8 cellular contexts compared by ENCODE assay signal in the genomic region with DNA sequence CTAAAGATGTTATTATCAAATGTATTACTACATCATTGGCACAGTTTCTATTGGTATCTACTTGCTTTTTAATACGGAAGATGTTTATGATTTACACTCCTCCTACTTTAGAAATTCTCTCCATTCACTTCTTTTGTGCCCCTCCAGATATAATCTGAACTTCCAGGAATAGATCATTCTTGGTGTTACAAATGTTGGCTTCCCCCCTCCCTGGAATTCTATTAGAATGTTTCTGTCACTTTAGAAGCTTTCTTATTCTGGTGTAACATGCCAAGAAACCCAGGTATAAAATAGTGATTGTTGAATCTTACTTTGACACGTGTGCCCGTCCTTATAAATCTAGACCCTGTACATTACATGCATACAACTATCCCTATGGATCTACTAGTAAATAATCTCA.
A peak's percentile ranks its signal among the peaks of the same experiment; 100 is the strongest.
DNase-seq lines count a peak whose midpoint lies in the region; ATAC-seq and TF ChIP-seq lines count a peak whose summit lies in the region.

No MANE protein-coding gene starts in this region.

- H3K4me3 Mint-ChIP-seq in nephron: peak overlapping the region; percentile 99

- H3K36me3 ChIP-seq in KMS-11 (ENCODE audit: insufficient read depth): no peaks in the 10 kb centered on the region

- peak overlapping the region in 2 of 3 experiments; percentile 62 to 99 for H3K27ac Mint-ChIP-seq in nephron

- TF ChIP-seq CTCF in C4-2B (conservative IDR thresholded peaks at IDR 0.05) (no peak), KMS-11 (conservative IDR thresholded peaks at IDR 0.05; ENCODE audit: low read depth, low read length) (no peak), choroid plexus epithelial cell (conservative IDR thresholded peaks at IDR 0.05; ENCODE audit: low read depth, low read length) (no peak), nephron (IDR thresholded peaks at IDR 0.05; ENCODE audit: unreplicated experiment in 3 of 3) (no peak)

- no peak for ATAC-seq in GM21737 (IDR thresholded peaks at IDR 0.05; ENCODE audit: unreplicated experiment)

- H3K4me3 ChIP-seq in KMS-11 (IDR thresholded peaks at IDR 0.05; ENCODE audit: insufficient read depth, low read depth, low read length): no peak overlapping the region
- peak overlapping the region; percentile 96 for H3K4me3 ChIP-seq in choroid plexus epithelial cell (ENCODE audit: low read depth, low read length)

- H3K9me3 Mint-ChIP-seq in nephron: no peaks in the 10 kb centered on the region

- peaks cover 19% of the 10 kb centered on the region for H3K4me1 Mint-ChIP-seq in nephron

- peaks cover 37% of the 10 kb centered on the region for H3K79me2 ChIP-seq in KMS-11 (ENCODE audit: insufficient read depth, low read depth)

- DNase-seq in choroid plexus epithelial cell (ENCODE audit: low read depth) (no peak), NK-92 (lab: John Stamatoyannopoulos, UW; ENCODE audit: unreplicated experiment) (no peak), NCI-H345 treated with DMSO at 0.1 percent for 48 hours (lab: John Stamatoyannopoulos, UW; ENCODE audit: unreplicated experiment) (no peak), germinal center (ENCODE audit: low spot score) (no peak)

- peak overlapping the region; percentile 84; the same call in 1 of the 2 replicates for H3K27ac ChIP-seq in C4-2B
- peak overlapping the region; percentile 18; the same call in 1 of the 2 replicates for H3K27ac ChIP-seq in KMS-11

- no peaks in the 10 kb centered on the region; the same call in 1 of the 2 replicates for H4K20me1 ChIP-seq in KMS-11 (ENCODE audit: insufficient read depth)

- peak overlapping the region; percentile 75; the same call in 1 of the 2 replicates for H3K9ac ChIP-seq in KMS-11

- H3K4me1 ChIP-seq in KMS-11 (ENCODE audit: low read depth, poor library complexity, severe bottlenecking): peaks cover 23% of the 10 kb centered on the region

- peaks cover 6% of the 10 kb centered on the region for H3K36me3 Mint-ChIP-seq in nephron (ENCODE audit: low read depth)

- peak overlapping the region; percentile 91 for H3K4me2 ChIP-seq in KMS-11

- peak overlapping the region; percentile 80 for H2AFZ ChIP-seq in KMS-11 (ENCODE audit: low read depth)

- no peaks in the 10 kb centered on the region for H3K27me3 ChIP-seq in KMS-11 (ENCODE audit: insufficient read depth, low read depth)

- H3K27me3 Mint-ChIP-seq in nephron (ENCODE audit: low read depth): no peaks in the 10 kb centered on the region
